8 cellular contexts compared by ENCODE assay signal in the genomic region with DNA sequence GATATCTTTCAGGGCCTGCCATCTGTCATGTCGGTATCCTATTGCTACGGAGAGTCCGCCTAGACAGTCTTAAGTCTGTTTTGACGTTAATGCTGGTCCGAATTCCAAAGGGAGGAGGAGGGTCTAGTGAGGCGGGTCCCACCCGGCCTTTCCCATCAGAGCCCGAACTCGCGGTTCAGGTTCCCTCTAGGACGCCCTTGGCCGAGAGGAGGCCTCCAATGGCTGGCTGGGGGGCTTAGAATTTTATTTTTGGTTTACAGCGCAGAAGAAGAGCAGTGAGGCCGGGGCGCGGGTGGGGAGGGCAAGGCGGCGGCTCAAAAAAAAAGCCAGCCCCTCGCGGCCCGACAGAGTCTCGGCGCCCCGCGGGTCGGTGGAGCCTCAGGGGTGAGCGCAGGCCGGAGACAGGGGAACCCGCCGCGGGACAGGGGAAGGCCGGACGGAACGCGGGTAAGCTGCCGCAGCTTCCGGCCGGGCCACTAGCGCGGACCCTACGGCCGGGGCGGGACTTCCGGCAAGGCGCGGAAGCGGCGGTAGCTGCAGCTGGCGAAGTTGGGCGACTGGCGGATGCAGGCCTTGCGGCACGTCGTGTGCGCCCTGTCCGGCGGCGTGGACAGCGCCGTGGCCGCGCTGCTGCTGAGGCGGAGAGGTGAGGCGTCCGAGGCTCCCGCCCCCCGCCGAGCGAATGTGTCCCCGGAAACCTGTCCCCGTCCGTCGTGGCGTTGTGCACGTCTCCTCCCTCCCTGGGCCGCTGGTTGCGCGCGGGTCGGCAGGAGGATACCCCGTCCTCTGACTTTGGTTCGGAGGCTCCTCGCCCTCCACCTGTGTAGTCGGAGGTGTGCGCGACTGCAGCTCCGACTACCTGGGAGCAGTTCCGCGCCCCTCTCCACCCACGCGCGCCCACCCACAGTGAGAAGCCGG. TPM values are rescaled to one million over a fixed set of nuclear protein-coding genes. Genes with fewer than 3 reads are reported as not detected.
DNase-seq lines count a peak whose midpoint lies in the region; ATAC-seq and TF ChIP-seq lines count a peak whose summit lies in the region.

A gene with protein sequence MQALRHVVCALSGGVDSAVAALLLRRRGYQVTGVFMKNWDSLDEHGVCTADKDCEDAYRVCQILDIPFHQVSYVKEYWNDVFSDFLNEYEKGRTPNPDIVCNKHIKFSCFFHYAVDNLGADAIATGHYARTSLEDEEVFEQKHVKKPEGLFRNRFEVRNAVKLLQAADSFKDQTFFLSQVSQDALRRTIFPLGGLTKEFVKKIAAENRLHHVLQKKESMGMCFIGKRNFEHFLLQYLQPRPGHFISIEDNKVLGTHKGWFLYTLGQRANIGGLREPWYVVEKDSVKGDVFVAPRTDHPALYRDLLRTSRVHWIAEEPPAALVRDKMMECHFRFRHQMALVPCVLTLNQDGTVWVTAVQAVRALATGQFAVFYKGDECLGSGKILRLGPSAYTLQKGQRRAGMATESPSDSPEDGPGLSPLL (plus strand): TSS at position 514 of the 918 bp plus-strand sequence. CDS start 51 bp downstream, at position 565.

- no peaks in the 10 kb centered on the region for H3K9me3 Mint-ChIP-seq in CD4-positive, alpha-beta T cell
- no peaks in the 10 kb centered on the region for H3K9me3 Mint-ChIP-seq in activated T-cell treated with anti-CD3 and anti-CD28 coated beads, Interleukin-2, amount 50 U/mL, for 24 hours

- H3K27ac Mint-ChIP-seq in CD4-positive, alpha-beta T cell, result peak within 1 kb of the TSS; percentile 88
- H3K27ac Mint-ChIP-seq in activated T-cell treated with anti-CD3 and anti-CD28 coated beads, Interleukin-2, amount 50 U/mL, for 24 hours, result peak within 1 kb of the TSS; percentile 95

- POLR2A ChIA-PET in CD4-positive, alpha-beta T cell (lab: Charles Lee), result interaction anchor here (1.0 to 1.1 kb wide), 4 partner anchors 85 to 455 kb away, joined by 3 to 4 read pairs (median 3); partner anchors contain the start of gene CDPF1

- H3K27ac ChIP-seq in CD4-positive, alpha-beta T cell (ENCODE audit: low read depth, low read length), result peak within 1 kb of the TSS; percentile 62
- H3K27ac ChIP-seq in muscle layer of colon (ENCODE audit: low read depth, low read length), result peak within 1 kb of the TSS; percentile 82

- no peak for TF ChIP-seq CTCF in CD4-positive, alpha-beta T cell (IDR thresholded peaks at IDR 0.05)

- no peaks in the 10 kb centered on the region for H3K27me3 Mint-ChIP-seq in CD4-positive, alpha-beta T cell
- H3K27me3 Mint-ChIP-seq in activated T-cell treated with anti-CD3 and anti-CD28 coated beads, Interleukin-2, amount 50 U/mL, for 24 hours, result no peaks in the 10 kb centered on the region

- CTCF ChIA-PET in CD4-positive, alpha-beta T cell (lab: Charles Lee), result interaction anchor here (1.1 to 1.5 kb wide), 2 partner anchors 214 to 329 kb away, joined by 3 to 4 read pairs; no protein-coding TSS in a partner anchor

- H3K36me3 Mint-ChIP-seq in CD4-positive, alpha-beta T cell (ENCODE audit: low read depth), result peaks cover 44% of the 10 kb centered on the region
- peaks cover 73% of the 10 kb centered on the region for H3K36me3 Mint-ChIP-seq in activated T-cell treated with anti-CD3 and anti-CD28 coated beads, Interleukin-2, amount 50 U/mL, for 24 hours (ENCODE audit: low read depth)

- peak within 1 kb of the TSS; percentile 95 to 97 for H3K4me3 ChIP-seq in muscle layer of colon (ENCODE audit: low read depth in 1 of 2, low read length in 2 of 2)

- peaks cover 13% of the 10 kb centered on the region for H3K4me1 ChIP-seq in muscle layer of colon (ENCODE audit: insufficient read depth, low read length)

- H3K9me3 ChIP-seq in CD4-positive, alpha-beta T cell (ENCODE audit: control insufficient read depth, low read length), result no peaks in the 10 kb centered on the region
- no peaks in the 10 kb centered on the region for H3K9me3 ChIP-seq in muscle layer of colon (ENCODE audit: low read length)

- peak within 1 kb of the TSS; percentile 95 for H3K4me3 Mint-ChIP-seq in CD4-positive, alpha-beta T cell
- H3K4me3 Mint-ChIP-seq in activated T-cell treated with anti-CD3 and anti-CD28 coated beads, Interleukin-2, amount 50 U/mL, for 24 hours, result peak within 1 kb of the TSS; percentile 96

- H3K36me3 ChIP-seq in muscle layer of colon (ENCODE audit: insufficient read depth, low read length), result peaks cover 23% of the 10 kb centered on the region

- ATAC-seq in CD4-positive, alpha-beta T cell (ENCODE audit: poor library complexity), result peak; percentile 78
- ATAC-seq in GM19438 (IDR thresholded peaks at IDR 0.05; ENCODE audit: low read depth, unreplicated experiment), result peak; percentile 80
- ATAC-seq in esophagus mucosa, result peak; percentile 81

- no peaks in the 10 kb centered on the region for H3K27me3 ChIP-seq in CD4-positive, alpha-beta T cell (ENCODE audit: control insufficient read depth, insufficient read depth, low read length)
- no peaks in the 10 kb centered on the region for H3K27me3 ChIP-seq in muscle layer of colon (ENCODE audit: control insufficient read depth in 1 of 2, insufficient read depth in 2 of 2, low read length in 2 of 2)

- DNase-seq in CD4-positive, alpha-beta T cell, result peak; percentile 34 to 77 (median 64)
- DNase-seq in HPDE6-E6E7 (ENCODE audit: extremely low spot score) (peak; percentile 88), OCI-M2 (lab: John Stamatoyannopoulos, UW; ENCODE audit: unreplicated experiment) (peak; percentile 6)
- peak; percentile 87 for DNase-seq in activated T-cell treated with anti-CD3 and anti-CD28 coated beads, Interleukin-2, amount 50 U/mL, for 24 hours
- peak; percentile 47 to 48 for DNase-seq in stimulated activated CD8-positive, alpha-beta memory T cell treated with anti-CD3 and anti-CD28 coated beads, Interleukin-7, amount 100 ng/mL, for 1 hour (ENCODE audit: low read depth in 2 of 2)

- peaks cover 43% of the 10 kb centered on the region for H3K4me1 Mint-ChIP-seq in CD4-positive, alpha-beta T cell (ENCODE audit: low read depth)
- H3K4me1 Mint-ChIP-seq in activated T-cell treated with anti-CD3 and anti-CD28 coated beads, Interleukin-2, amount 50 U/mL, for 24 hours (ENCODE audit: low read depth), result peaks cover 42% of the 10 kb centered on the region

- intact Hi-C loops in CD4-positive, alpha-beta T cell (cut with DNase I, micrococcal nuclease), result loop anchor here in 1 of 2 experiments (2.0 kb wide), 1 partner anchor 39 kb away; the partner anchor contains the start of gene GTSE1

- peak within 1 kb of the TSS; percentile 55 for H3K9ac ChIP-seq in muscle layer of colon (ENCODE audit: low read length)

RNA-seq across cellular contexts. Expression of the gene that starts here (rescaled TPM):
- total RNA-seq in CD4-positive, alpha-beta T cell, result 10 to 100 TPM; 65.2 to 65.4 TPM
- 19.8 TPM for total RNA-seq in esophagus mucosa

Comparison
In these comparisons a context has a peak if more than half of its experiments do, and no peak if none do; other contexts are left out.
1. Peak in every context shown above with its lines: DNase-seq, ATAC-seq, H3K4me3 ChIP-seq and H3K27ac ChIP-seq.
2. DNase-seq: peak in every context shown above with its lines; median percentile 88 in HPDE6-E6E7; 87 in activated T-cell treated with anti-CD3 and anti-CD28 coated beads, Interleukin-2, amount 50 U/mL, for 24 hours; 64 in CD4-positive, alpha-beta T cell; 48 in stimulated activated CD8-positive, alpha-beta memory T cell treated with anti-CD3 and anti-CD28 coated beads, Interleukin-7, amount 100 ng/mL, for 1 hour; 6 in OCI-M2.